1 cellular context compared by ENCODE assay signal in the genomic region with DNA sequence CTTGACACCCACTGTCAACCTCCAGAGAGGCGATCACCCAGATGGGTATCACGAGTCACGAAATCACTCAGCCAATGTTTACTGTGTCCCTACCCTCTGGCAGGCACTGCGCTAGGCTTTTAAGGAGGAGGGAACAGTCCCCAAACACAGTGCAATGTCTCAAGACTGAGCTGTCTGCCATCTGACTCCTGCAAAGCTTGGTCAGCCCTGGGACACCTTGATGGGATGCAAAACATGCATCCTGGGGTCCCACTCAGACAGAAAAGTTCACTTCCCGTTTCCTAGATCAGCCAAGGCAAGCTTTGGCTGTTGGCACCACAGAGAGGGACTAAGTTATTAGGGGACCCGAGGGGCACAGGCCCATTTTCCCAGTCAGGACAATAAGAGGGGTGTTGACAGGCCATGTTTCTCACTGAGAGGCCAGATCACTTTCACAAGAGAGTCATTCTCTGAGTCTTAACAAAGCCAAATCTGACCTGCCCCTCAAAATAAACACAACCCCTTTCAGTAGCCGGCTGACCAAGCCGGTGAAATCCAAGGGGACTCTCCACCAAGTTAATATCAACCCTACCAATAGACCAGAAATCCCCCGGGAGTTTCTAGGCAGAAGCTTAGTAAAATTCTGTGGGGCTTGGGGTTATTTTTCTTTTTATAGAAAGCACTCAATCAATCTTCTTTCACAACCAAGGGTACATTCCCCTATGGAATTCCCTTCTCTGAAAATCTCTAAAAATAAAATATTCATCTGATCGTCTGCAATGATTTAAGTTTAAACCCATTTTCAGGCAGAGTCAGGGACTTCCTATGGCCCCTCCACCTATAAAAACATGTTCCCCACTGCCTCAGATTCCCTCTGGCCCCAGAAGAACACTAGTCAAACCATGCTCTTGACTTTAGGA.
TF ChIP-seq lines count a peak whose summit lies in the region.

No MANE protein-coding gene starts in this region.

TF ChIP-seq in HepG2, 621 proteins besides CTCF, POLR2A, EP300 and RAD21:
- TF ChIP-seq FOXA1 (IDR thresholded peaks at IDR 0.05) (no peak), FOXA1 (CRISPR knock-in tag; IDR thresholded peaks at IDR 0.05) (no peak), SNAPC2 (CRISPR knock-in tag; IDR thresholded peaks at IDR 0.05) (no peak), NCOA5 (CRISPR knock-in tag; IDR thresholded peaks at IDR 0.05) (no peak), SMAD3 (CRISPR knock-in tag; IDR thresholded peaks at IDR 0.05) (no peak), KLF11 (CRISPR knock-in tag; IDR thresholded peaks at IDR 0.05) (no peak), ZNF879 (CRISPR knock-in tag; IDR thresholded peaks at IDR 0.05) (no peak), ZNF589 (CRISPR knock-in tag; conservative IDR thresholded peaks at IDR 0.05) (no peak), ZNF337 (CRISPR knock-in tag; IDR thresholded peaks at IDR 0.05; ENCODE audit: borderline replicate concordance, low read depth) (no peak)
- TF ChIP-seq, protein P1, sequence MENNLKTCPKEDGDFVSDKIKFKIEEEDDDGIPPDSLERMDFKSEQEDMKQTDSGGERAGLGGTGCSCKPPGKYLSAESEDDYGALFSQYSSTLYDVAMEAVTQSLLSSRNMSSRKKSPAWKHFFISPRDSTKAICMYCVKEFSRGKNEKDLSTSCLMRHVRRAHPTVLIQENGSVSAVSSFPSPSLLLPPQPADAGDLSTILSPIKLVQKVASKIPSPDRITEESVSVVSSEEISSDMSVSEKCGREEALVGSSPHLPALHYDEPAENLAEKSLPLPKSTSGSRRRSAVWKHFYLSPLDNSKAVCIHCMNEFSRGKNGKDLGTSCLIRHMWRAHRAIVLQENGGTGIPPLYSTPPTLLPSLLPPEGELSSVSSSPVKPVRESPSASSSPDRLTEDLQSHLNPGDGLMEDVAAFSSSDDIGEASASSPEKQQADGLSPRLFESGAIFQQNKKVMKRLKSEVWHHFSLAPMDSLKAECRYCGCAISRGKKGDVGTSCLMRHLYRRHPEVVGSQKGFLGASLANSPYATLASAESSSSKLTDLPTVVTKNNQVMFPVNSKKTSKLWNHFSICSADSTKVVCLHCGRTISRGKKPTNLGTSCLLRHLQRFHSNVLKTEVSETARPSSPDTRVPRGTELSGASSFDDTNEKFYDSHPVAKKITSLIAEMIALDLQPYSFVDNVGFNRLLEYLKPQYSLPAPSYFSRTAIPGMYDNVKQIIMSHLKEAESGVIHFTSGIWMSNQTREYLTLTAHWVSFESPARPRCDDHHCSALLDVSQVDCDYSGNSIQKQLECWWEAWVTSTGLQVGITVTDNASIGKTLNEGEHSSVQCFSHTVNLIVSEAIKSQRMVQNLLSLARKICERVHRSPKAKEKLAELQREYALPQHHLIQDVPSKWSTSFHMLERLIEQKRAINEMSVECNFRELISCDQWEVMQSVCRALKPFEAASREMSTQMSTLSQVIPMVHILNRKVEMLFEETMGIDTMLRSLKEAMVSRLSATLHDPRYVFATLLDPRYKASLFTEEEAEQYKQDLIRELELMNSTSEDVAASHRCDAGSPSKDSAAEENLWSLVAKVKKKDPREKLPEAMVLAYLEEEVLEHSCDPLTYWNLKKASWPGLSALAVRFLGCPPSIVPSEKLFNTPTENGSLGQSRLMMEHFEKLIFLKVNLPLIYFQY (CRISPR knock-in tag; IDR thresholded peaks at IDR 0.05; ENCODE audit: borderline replicate concordance), result no peak
TF ChIP-seq in HepG2: peak in this region for 0.
